ENCODE assay signal across 10 cellular contexts in the genomic region with DNA sequence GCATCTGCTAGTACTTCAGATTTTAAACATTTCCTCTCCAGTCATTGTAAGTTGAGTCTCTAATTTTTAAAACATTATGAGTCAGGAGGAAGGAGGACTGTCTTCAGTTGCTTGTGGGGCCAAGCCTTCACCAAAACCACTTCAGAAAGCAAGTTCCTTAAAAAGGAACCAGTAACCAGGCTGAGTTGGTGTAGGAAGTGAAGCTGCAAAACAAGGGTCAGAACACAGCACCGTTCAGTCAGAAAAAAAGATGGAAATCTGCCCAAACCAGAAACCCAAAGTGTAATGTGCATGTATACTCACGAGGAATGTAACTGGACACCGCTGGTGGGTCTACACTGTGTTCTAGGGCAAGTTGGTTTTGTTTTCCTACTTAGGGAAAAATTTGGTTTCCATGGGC.
DNase-seq lines count a peak whose midpoint lies in the region; TF ChIP-seq lines count a peak whose summit lies in the region.
"Had no signal": no experiment of that assay in that cellular context is flagged by ENCODE, and none has a peak within 500 bp of the region (broad histone marks: within the 10 kb centered on the region; RNA-seq: fewer than 3 reads in every experiment).

No MANE protein-coding gene starts in this region.

- H3K79me1 ChIP-seq in trophoblast cell (ENCODE audit: low read length) = no peaks in the 10 kb centered on the region

- H3K4me3 ChIP-seq in BLaER1 (no peak overlapping the region), left ventricle myocardium inferior (no peak overlapping the region), trophoblast cell (ENCODE audit: low read depth, low read length) (no peak overlapping the region)

- peak overlapping the region; percentile 55 for H3K4me2 ChIP-seq in BLaER1
- no peak overlapping the region for H3K4me2 ChIP-seq in trophoblast cell (ENCODE audit: low read length)

- no peak overlapping the region for H2AFZ ChIP-seq in trophoblast cell (ENCODE audit: insufficient read depth, low read length, poor library complexity)

- H3K27me3 ChIP-seq in BLaER1 (no peaks in the 10 kb centered on the region), left ventricle myocardium inferior (ENCODE audit: low read depth) (peaks cover under 1% of the 10 kb centered on the region), trophoblast cell (ENCODE audit: insufficient read depth, low read length) (no peaks in the 10 kb centered on the region)

- H4K20me1 ChIP-seq in BLaER1 = no peaks in the 10 kb centered on the region

- no peak overlapping the region for H4K91ac ChIP-seq in trophoblast cell (ENCODE audit: low read depth, low read length)

- intact Hi-C loops in left ventricle myocardium inferior (cut with micrococcal nuclease) = no loop called here

- H3K9ac ChIP-seq in BLaER1 (no peak overlapping the region), trophoblast cell (ENCODE audit: low read length) (no peak overlapping the region)

- no peak overlapping the region for H3K23ac ChIP-seq in trophoblast cell (ENCODE audit: low read length)

- WGBS in trophoblast cell (ENCODE audit: extremely low coverage, insufficient coverage, insufficient read length) = no CpG with 5 or more reads among the region's 3 CpGs

- H4K12ac ChIP-seq in trophoblast cell (ENCODE audit: low read depth, low read length) = no peak overlapping the region

- peak; percentile 29 for DNase-seq in KG1 (lab: John Stamatoyannopoulos, UW)
- peak; percentile 14 for DNase-seq in amniotic stem cell (lab: John Stamatoyannopoulos, UW)
- peak; percentile 63 for DNase-seq in myocyte (ENCODE audit: low read depth)
- no peak for DNase-seq in left ventricle myocardium inferior
- DNase-seq in trophoblast cell = no peak
- DNase-seq in activated gamma-delta T cell treated with Interleukin-2 at 50 U/mL for 16 hours = no peak
- no peak for DNase-seq in NCI-H2107 treated with DMSO at 0.1 percent for 48 hours (lab: John Stamatoyannopoulos, UW; ENCODE audit: unreplicated experiment)
- DNase-seq: erythroblast, NCI-H526 treated with DMSO at 0.1 percent for 48 hours had no signal

- no peak overlapping the region for H3K18ac ChIP-seq in trophoblast cell (ENCODE audit: low read length)

- H3K4ac ChIP-seq in trophoblast cell (ENCODE audit: low read depth, low read length) = no peak overlapping the region

- no peak overlapping the region for H3K14ac ChIP-seq in trophoblast cell (ENCODE audit: low read length)

- no peak overlapping the region for H2BK5ac ChIP-seq in trophoblast cell (ENCODE audit: low read depth, low read length, poor library complexity)

- H3K36me3 ChIP-seq in BLaER1 (no peaks in the 10 kb centered on the region), left ventricle myocardium inferior (no peaks in the 10 kb centered on the region), trophoblast cell (ENCODE audit: control insufficient read depth in 1 of 2, insufficient read depth in 2 of 2, low read length in 2 of 2) (no peaks in the 10 kb centered on the region)

- no peak overlapping the region for H2BK12ac ChIP-seq in trophoblast cell (ENCODE audit: low read length)

- TF ChIP-seq CTCF in left ventricle myocardium inferior (IDR thresholded peaks at IDR 0.05; ENCODE audit: borderline replicate concordance) = no peak

- peaks cover 13% of the 10 kb centered on the region for H3K4me1 ChIP-seq in BLaER1
- H3K4me1 ChIP-seq in left ventricle myocardium inferior = no peaks in the 10 kb centered on the region
- peaks cover 0 to 3% of the 10 kb centered on the region in 2 experiments for H3K4me1 ChIP-seq in trophoblast cell (ENCODE audit: control insufficient read depth in 1 of 2, insufficient read depth in 2 of 2, low read length in 2 of 2)

- no peak overlapping the region for H3K27ac ChIP-seq in BLaER1
- H3K27ac ChIP-seq in left ventricle myocardium inferior (replicated peaks) = no peak overlapping the region
- H3K27ac ChIP-seq in trophoblast cell (ENCODE audit: low read depth, low read length) = no peak overlapping the region

- H3K9me3 ChIP-seq in BLaER1 (no peaks in the 10 kb centered on the region), left ventricle myocardium inferior (replicated peaks) (peaks cover 12% of the 10 kb centered on the region), trophoblast cell (ENCODE audit: insufficient read depth, low read depth, low read length) (peaks cover under 1% of the 10 kb centered on the region)

- H4K8ac ChIP-seq in trophoblast cell (ENCODE audit: low read depth, low read length) = no peak overlapping the region

- H2BK120ac ChIP-seq in trophoblast cell (ENCODE audit: insufficient read depth, low read length, poor library complexity) = no peak overlapping the region

- H3K79me2 ChIP-seq in trophoblast cell (ENCODE audit: control insufficient read depth, insufficient read depth, low read length, poor library complexity) = no peaks in the 10 kb centered on the region

- no peak overlapping the region for H2AK5ac ChIP-seq in trophoblast cell (ENCODE audit: low read length)

Comparison
In these comparisons a context has a peak if more than half of its experiments do, and no peak if none do; other contexts are left out.
1. DNase-seq: peak in KG1 (single experiment), amniotic stem cell (single experiment) and myocyte (single experiment); none in left ventricle myocardium inferior (single experiment), trophoblast cell (0 of 2), activated gamma-delta T cell treated with Interleukin-2 at 50 U/mL for 16 hours (single experiment) and NCI-H2107 treated with DMSO at 0.1 percent for 48 hours (single experiment).